ENCODE assay signal across 1 cellular context in the genomic region with DNA sequence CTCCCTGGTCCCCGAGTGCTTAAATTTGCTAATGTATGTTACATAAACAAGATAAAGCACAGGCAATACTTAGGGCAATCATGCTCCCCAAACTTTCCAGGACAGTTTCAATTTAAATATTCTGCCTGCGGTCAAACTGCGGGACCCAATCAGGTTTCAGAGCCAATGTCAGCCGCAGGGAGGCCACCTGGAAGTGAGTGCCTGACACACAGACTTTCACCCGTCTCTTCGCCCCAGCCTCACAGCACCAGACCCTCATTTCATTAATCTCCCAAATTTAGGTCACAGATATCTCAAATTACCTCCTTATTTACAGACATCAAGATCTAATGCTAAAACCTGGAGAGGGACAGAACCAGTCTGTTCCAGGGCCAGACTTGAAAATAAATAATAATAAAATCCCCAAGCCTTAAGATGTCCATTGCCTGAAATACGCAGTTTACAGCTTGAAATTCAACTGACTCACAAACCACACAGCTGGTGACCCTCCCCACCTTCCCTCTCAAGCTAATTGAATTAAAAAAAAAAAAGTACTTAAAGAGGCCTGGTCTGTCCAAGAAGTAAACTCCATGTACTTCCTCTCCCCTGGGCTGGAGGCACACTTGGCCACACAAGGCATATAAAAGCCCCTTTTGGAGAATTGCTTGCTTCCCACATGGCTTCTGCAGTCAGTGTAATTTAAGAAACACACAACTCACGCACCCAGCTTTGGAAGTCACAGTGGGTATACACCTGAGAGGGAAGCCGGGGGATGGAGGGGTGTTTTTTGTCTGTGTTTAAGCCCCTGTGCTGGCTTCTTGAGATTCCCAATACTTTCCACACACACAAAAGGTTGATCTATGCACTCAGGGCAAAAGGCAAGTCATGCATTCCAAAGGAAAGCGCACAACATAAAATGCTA.
TF ChIP-seq lines count a peak whose summit lies in the region.

No MANE protein-coding gene starts in this region.

TF ChIP-seq in H1, 55 proteins besides CTCF, POLR2A, EP300 and RAD21 (continued from another document):
- TF ChIP-seq POLR2AphosphoS5 (IDR thresholded peaks at IDR 0.05; ENCODE audit: low read depth, low read length) (no peak), KDM4A (IDR thresholded peaks at IDR 0.05; ENCODE audit: low read depth, low read length, severe bottlenecking) (no peak), POU5F1 (IDR thresholded peaks at IDR 0.05; ENCODE audit: low read depth, low read length) (no peak), ATF2 (IDR thresholded peaks at IDR 0.05; ENCODE audit: low read length) (no peak), MAFK (IDR thresholded peaks at IDR 0.05; ENCODE audit: low read depth, low read length) (no peak), TBP (IDR thresholded peaks at IDR 0.05; ENCODE audit: low read depth, low read length) (no peak), TCF12 (IDR thresholded peaks at IDR 0.05; ENCODE audit: low read depth, low read length) (no peak)
- TF ChIP-seq, protein P1, sequence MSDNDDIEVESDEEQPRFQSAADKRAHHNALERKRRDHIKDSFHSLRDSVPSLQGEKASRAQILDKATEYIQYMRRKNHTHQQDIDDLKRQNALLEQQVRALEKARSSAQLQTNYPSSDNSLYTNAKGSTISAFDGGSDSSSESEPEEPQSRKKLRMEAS (IDR thresholded peaks at IDR 0.05) = no peak
- TF ChIP-seq, protein P2, sequence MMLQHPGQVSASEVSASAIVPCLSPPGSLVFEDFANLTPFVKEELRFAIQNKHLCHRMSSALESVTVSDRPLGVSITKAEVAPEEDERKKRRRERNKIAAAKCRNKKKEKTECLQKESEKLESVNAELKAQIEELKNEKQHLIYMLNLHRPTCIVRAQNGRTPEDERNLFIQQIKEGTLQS (IDR thresholded peaks at IDR 0.05; ENCODE audit: insufficient read depth, low read depth, low read length) = no peak
